In the genomic region with DNA sequence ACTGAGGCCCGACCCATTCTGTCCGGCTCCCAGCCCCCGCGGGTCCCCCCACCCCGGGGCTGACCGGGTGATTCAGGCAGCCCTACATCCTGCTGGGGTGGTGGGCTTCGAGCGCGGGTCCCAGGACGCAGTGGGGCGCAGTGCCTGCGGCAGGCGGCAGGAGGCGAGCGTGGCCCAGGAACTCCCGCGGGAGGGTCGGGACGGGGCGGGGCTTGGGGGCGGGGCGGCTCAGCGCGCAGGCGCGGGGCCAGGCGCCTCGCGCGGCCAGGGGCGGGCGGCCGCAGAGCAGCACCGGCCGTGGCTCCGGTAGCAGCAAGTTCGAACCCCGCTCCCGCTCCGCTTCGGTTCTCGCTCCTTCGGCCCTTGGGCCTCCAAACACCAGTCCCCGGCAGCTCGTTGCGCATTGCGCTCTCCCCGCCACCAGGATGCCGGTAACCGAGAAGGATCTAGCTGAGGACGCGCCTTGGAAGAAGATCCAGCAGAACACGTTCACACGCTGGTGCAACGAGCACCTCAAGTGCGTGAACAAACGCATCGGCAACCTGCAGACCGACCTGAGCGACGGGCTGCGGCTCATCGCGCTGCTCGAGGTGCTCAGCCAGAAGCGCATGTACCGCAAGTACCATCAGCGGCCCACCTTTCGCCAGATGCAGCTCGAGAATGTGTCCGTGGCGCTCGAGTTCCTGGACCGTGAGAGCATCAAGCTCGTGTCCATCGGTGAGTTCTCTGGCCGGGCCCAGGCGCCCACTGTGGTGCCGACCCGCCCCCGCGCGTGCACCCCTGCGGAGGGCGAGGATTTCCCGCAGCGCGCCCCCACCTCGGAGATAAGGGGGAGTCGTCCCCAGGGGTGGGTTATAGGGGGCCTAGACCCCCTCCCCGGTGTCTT, we compare ENCODE assay signal across 8 cellular contexts. TPM values are rescaled to one million over a fixed set of nuclear protein-coding genes. Genes with fewer than 3 reads are reported as not detected.
A peak's percentile ranks its signal among the peaks of the same experiment; 100 is the strongest.
DNase-seq lines count a peak whose midpoint lies in the region; ATAC-seq and TF ChIP-seq lines count a peak whose summit lies in the region.

TSS of gene FLNB (plus strand) at position 283 of the 886 bp plus-strand sequence. CDS start at position 426, 143 bp downstream.

- peaks cover 10% of the 10 kb centered on the region; the same call in 1 of the 2 replicates for H3K9me3 ChIP-seq in AG04450 (ENCODE audit: control insufficient read depth, insufficient read depth, low read length)
- H3K9me3 ChIP-seq in naive thymus-derived CD4-positive, alpha-beta T cell (ENCODE audit: control insufficient read depth in 2 of 3, low read length in 3 of 3) = no peaks in the 10 kb centered on the region

- peak within 1 kb of the TSS; percentile 52 for H3K27ac ChIP-seq in AG04450 (ENCODE audit: low read depth, low read length)
- peak within 1 kb of the TSS; percentile 66 for H3K27ac ChIP-seq in naive thymus-derived CD4-positive, alpha-beta T cell (ENCODE audit: low read depth, low read length)

- peak within 1 kb of the TSS; percentile 78 to 93 (median 90) for H3K4me3 Mint-ChIP-seq in naive thymus-derived CD4-positive, alpha-beta T cell

- peaks cover 30 to 42% (median 41%) of the 10 kb centered on the region in 7 donors for H3K4me1 Mint-ChIP-seq in naive thymus-derived CD4-positive, alpha-beta T cell

- CTCF ChIA-PET in AG04450 (lab: Charles Lee) = interaction anchor here (0.6 to 2.6 kb wide), 39 partner anchors 9 to 298 kb away, joined by 3 to 29 read pairs (median 4); partner anchors contain the start of genes HTD2 and RPP14
- CTCF ChIA-PET in naive thymus-derived CD4-positive, alpha-beta T cell (lab: Charles Lee) = interaction anchor here (0.7 to 4.3 kb wide), 15 partner anchors 10 to 483 kb away, joined by 3 to 22 read pairs (median 4); partner anchors contain the start of gene KCTD6

- TF ChIP-seq CTCF in AG04450 (IDR thresholded peaks at IDR 0.05; ENCODE audit: low read depth, low read length) = peak; percentile 74

- peak within 1 kb of the TSS; percentile 61 to 95 (median 81) for H3K27ac Mint-ChIP-seq in naive thymus-derived CD4-positive, alpha-beta T cell

- H3K27me3 Mint-ChIP-seq in naive thymus-derived CD4-positive, alpha-beta T cell = no peaks in the 10 kb centered on the region

- H3K9me3 Mint-ChIP-seq in naive thymus-derived CD4-positive, alpha-beta T cell = no peaks in the 10 kb centered on the region

- POLR2A ChIA-PET in AG04450 (lab: Yijun Ruan, JAX) = interaction anchor here (0.6 to 1.4 kb wide), 10 partner anchors 9 to 165 kb away, joined by 3 to 9 read pairs (median 3); no protein-coding TSS in a partner anchor
- POLR2A ChIA-PET in naive thymus-derived CD4-positive, alpha-beta T cell (lab: Charles Lee) = interaction anchor here (1.0 to 3.1 kb wide), 5 partner anchors 74 to 298 kb away, joined by 3 to 20 read pairs (median 4); partner anchors contain the start of genes HTD2 and RPP14

- H3K36me3 Mint-ChIP-seq in naive thymus-derived CD4-positive, alpha-beta T cell = peaks cover 0 to 1% (median 0%) of the 10 kb centered on the region in 5 donors

- H3K36me3 ChIP-seq in naive thymus-derived CD4-positive, alpha-beta T cell (ENCODE audit: control insufficient read depth in 2 of 3, insufficient read depth in 3 of 3, low read length in 3 of 3) = peaks cover 0 to 9% (median 0%) of the 10 kb centered on the region in 3 experiments

- H3K4me3 ChIP-seq in AG04450 (ENCODE audit: low read depth, low read length) = peak within 1 kb of the TSS; percentile 100
- H3K4me3 ChIP-seq in naive thymus-derived CD4-positive, alpha-beta T cell (ENCODE audit: low read length) = peak within 1 kb of the TSS; percentile 100

- intact Hi-C loops in naive thymus-derived CD4-positive, alpha-beta T cell (cut with micrococcal nuclease) = loop anchor here (1.0 to 5.0 kb wide), 13 partner anchors 27 to 524 kb away; partner anchors contain the start of genes ABHD6 (in 2 of the 2), HTD2 (in 2 of the 2) and RPP14 (in 2 of the 2)

- no peaks in the 10 kb centered on the region for H3K27me3 ChIP-seq in AG04450 (ENCODE audit: control insufficient read depth, insufficient read depth, low read length)
- no peaks in the 10 kb centered on the region for H3K27me3 ChIP-seq in naive thymus-derived CD4-positive, alpha-beta T cell (ENCODE audit: control insufficient read depth in 2 of 2, insufficient read depth in 2 of 2, low read length in 2 of 2)

- TF ChIP-seq POLR2A in GM18526 (IDR thresholded peaks at IDR 0.05; ENCODE audit: extremely low read depth, insufficient read length) = peak; percentile 77

- no peak for DNase-seq in AG04450 (ENCODE audit: low read depth, low spot score)
- peak; percentile 63 for DNase-seq in activated T-helper 1 cell treated with Interleukin-2 at 50 U/mL for 16 hours (ENCODE audit: low read depth)
- DNase-seq in fibroblast of gingiva (ENCODE audit: low read depth) = peak; percentile 51
- DNase-seq in naive thymus-derived CD4-positive, alpha-beta T cell = peak; percentile 61 to 83 (median 77)
- DNase-seq in stimulated activated naive CD4-positive, alpha-beta T cell (lab: John Stamatoyannopoulos, UW) = peak; percentile 74 to 92 (median 82)

- peak; percentile 67 for ATAC-seq in HG03175 (IDR thresholded peaks at IDR 0.05; ENCODE audit: unreplicated experiment)
- ATAC-seq in naive thymus-derived CD4-positive, alpha-beta T cell = peak; percentile 95

- H3K4me1 ChIP-seq in naive thymus-derived CD4-positive, alpha-beta T cell (ENCODE audit: control insufficient read depth in 2 of 2, insufficient read depth in 2 of 2, low read length in 2 of 2) = peaks cover 9 to 32% of the 10 kb centered on the region in 2 donors

TF ChIP-seq in PFSK-1, 5 proteins besides CTCF, POLR2A, EP300 and RAD21:
- TF ChIP-seq REST (IDR thresholded peaks at IDR 0.05; ENCODE audit: insufficient read depth in 1 of 2, low read depth in 2 of 2, low read length in 2 of 2) (peak; percentile 45 to 52; a peak in 1 of 4 replicates), TAF1 (IDR thresholded peaks at IDR 0.05; ENCODE audit: borderline replicate concordance, insufficient read depth, low read length) (peak; percentile 93), SIN3A (IDR thresholded peaks at IDR 0.05; ENCODE audit: borderline replicate concordance, insufficient read depth, low read length) (no peak), POLR2AphosphoS5 (IDR thresholded peaks at IDR 0.05; ENCODE audit: low read depth, low read length) (peak; percentile 74; the same call in 1 of the 2 replicates), FOXP2 (optimal IDR thresholded peaks at IDR 0.05; ENCODE audit: borderline replicate concordance, extremely low read depth, extremely low read length, insufficient read depth) (peak; percentile 59)

RNA-seq across cellular contexts. Expression of gene FLNB, which starts in this region (rescaled TPM):
- 89.6 and 90.4 TPM in 2 replicates for polyA plus RNA-seq in AG04450 (2011; rRNA removed)
- 265 and 295 TPM in 2 replicates for polyA minus RNA-seq in AG04450 (2011; rRNA and poly(A)+ RNA removed)
- 143 TPM for polyA plus RNA-seq in PFSK-1 (2012; ENCODE audit: insufficient read length, low read depth)
- 10 to 100 TPM; 39.3 to 66.7 (median 64.9) TPM for total RNA-seq in naive thymus-derived CD4-positive, alpha-beta T cell
- 10 to 100 TPM; 15.7 to 42.2 TPM for polyA plus RNA-seq in naive thymus-derived CD4-positive, alpha-beta T cell
